Comparison of ENCODE assay signal across 32 cellular contexts in genomic region chr15:48465410-48465809, GRCh38.
"Had no signal": no experiment of that assay in that cellular context is flagged by ENCODE, and none has a peak within 500 bp of the region (broad histone marks: within the 10 kb centered on the region; RNA-seq: fewer than 3 reads in every experiment).

No MANE protein-coding gene starts in this region.

- H3K27me3 ChIP-seq: SJSA1 had no signal

- H3K4me1 Mint-ChIP-seq: activated CD4-positive, alpha-beta memory T cell treated with anti-CD3 and anti-CD28 coated beads, Interleukin-2, amount 10 ng/mL, durations not matched to agents 7 days and 5 days; activated CD8-positive, alpha-beta memory T cell treated with anti-CD3 and anti-CD28 coated beads, Interleukin-2, amount 10 ng/mL, durations not matched to agents 7 days and 5 days; activated naive CD4-positive, alpha-beta T cell treated with anti-CD3 and anti-CD28 coated beads, Interleukin-2, amount 10 ng/mL, durations not matched to agents 7 days and 5 days; activated naive CD8-positive, alpha-beta T cell treated with anti-CD3 and anti-CD28 coated beads, Interleukin-2, amount 50 U/mL, for 24 hours; brain had no signal

- H3K9me3 Mint-ChIP-seq: activated CD4-positive, alpha-beta memory T cell treated with anti-CD3 and anti-CD28 coated beads, Interleukin-2, amount 10 ng/mL, durations not matched to agents 7 days and 5 days; activated naive CD4-positive, alpha-beta T cell treated with anti-CD3 and anti-CD28 coated beads, Interleukin-2, amount 10 ng/mL, durations not matched to agents 7 days and 5 days; activated naive CD8-positive, alpha-beta T cell treated with anti-CD3 and anti-CD28 coated beads, Interleukin-2, amount 50 U/mL, for 24 hours; brain had no signal

- DNase-seq: activated CD4-positive, alpha-beta memory T cell treated with anti-CD3 and anti-CD28 coated beads, Interleukin-2, amount 10 ng/mL, durations not matched to agents 7 days and 5 days; activated CD4-positive, alpha-beta T cell treated with anti-CD3 and anti-CD28 coated beads for 1 hour; activated CD4-positive, alpha-beta T cell treated with anti-CD3 and anti-CD28 coated beads for 48 hours; activated CD4-positive, CD25-positive, alpha-beta regulatory T cell; activated CD8-positive, alpha-beta memory T cell treated with anti-CD3 and anti-CD28 coated beads for 24 hours; activated CD8-positive, alpha-beta memory T cell treated with anti-CD3 and anti-CD28 coated beads, Interleukin-2, amount 10 ng/mL, durations not matched to agents 7 days and 5 days; activated CD8-positive, alpha-beta memory T cell treated with anti-CD3 and anti-CD28 coated beads, Interleukin-2, amount 50 U/mL, for 48 hours; activated effector memory CD4-positive, alpha-beta T cell treated with Interleukin-2 at 50 U/mL for 16 hours; activated naive CD4-positive, alpha-beta T cell treated with anti-CD3 and anti-CD28 coated beads, Interleukin-2, amount 10 ng/mL, durations not matched to agents 7 days and 5 days; activated naive CD8-positive, alpha-beta T cell treated with anti-CD3 and anti-CD28 coated beads, Interleukin-2, amount 50 U/mL, for 24 hours; activated T-cell treated with anti-CD3 and anti-CD28 coated beads, Interleukin-2, amount 50 U/mL, for 48 hours; anterior cingulate cortex; central memory CD4-positive, alpha-beta T cell; Kasumi-1; MM.1S; MV-4-11; NCI-H1092; NCI-H1436 treated with DMSO at 0.1 percent for 48 hours; NCI-H1694 treated with DMSO at 0.1 percent for 48 hours; NCI-H2029; NCI-H345; NCI-H524 treated with DMSO at 0.1 percent for 48 hours; SHP77 treated with DMSO at 0.1 percent for 48 hours; SW 1271; T-helper 1 cell; T-helper 2 cell; T-helper 9 cell; WERI-Rb-1 had no signal

- ATAC-seq: activated CD8-positive, alpha-beta memory T cell treated with anti-CD3 and anti-CD28 coated beads, Interleukin-2, amount 10 ng/mL, durations not matched to agents 7 days and 5 days; activated naive CD8-positive, alpha-beta T cell treated with anti-CD3 and anti-CD28 coated beads, Interleukin-2, amount 50 U/mL, for 24 hours; Panc1 had no signal

- H3K9me3 ChIP-seq: SJSA1 had no signal

- H3K4me3 Mint-ChIP-seq: activated CD4-positive, alpha-beta memory T cell treated with anti-CD3 and anti-CD28 coated beads, Interleukin-2, amount 10 ng/mL, durations not matched to agents 7 days and 5 days; activated CD8-positive, alpha-beta memory T cell treated with anti-CD3 and anti-CD28 coated beads, Interleukin-2, amount 10 ng/mL, durations not matched to agents 7 days and 5 days; activated naive CD4-positive, alpha-beta T cell treated with anti-CD3 and anti-CD28 coated beads, Interleukin-2, amount 10 ng/mL, durations not matched to agents 7 days and 5 days; activated naive CD8-positive, alpha-beta T cell; activated naive CD8-positive, alpha-beta T cell treated with anti-CD3 and anti-CD28 coated beads, Interleukin-2, amount 50 U/mL, for 24 hours; brain had no signal

- H3K36me3 Mint-ChIP-seq: activated CD8-positive, alpha-beta memory T cell treated with anti-CD3 and anti-CD28 coated beads, Interleukin-2, amount 10 ng/mL, durations not matched to agents 7 days and 5 days; activated naive CD4-positive, alpha-beta T cell treated with anti-CD3 and anti-CD28 coated beads, Interleukin-2, amount 10 ng/mL, durations not matched to agents 7 days and 5 days; activated naive CD8-positive, alpha-beta T cell had no signal

- H3K27ac ChIP-seq: SJSA1, WERI-Rb-1 had no signal

- H3K36me3 ChIP-seq: WERI-Rb-1 had no signal

- H3K4me3 ChIP-seq: SJSA1 had no signal

- H3K27ac Mint-ChIP-seq: activated CD4-positive, alpha-beta memory T cell treated with anti-CD3 and anti-CD28 coated beads, Interleukin-2, amount 10 ng/mL, durations not matched to agents 7 days and 5 days; activated CD8-positive, alpha-beta memory T cell treated with anti-CD3 and anti-CD28 coated beads, Interleukin-2, amount 10 ng/mL, durations not matched to agents 7 days and 5 days; activated naive CD4-positive, alpha-beta T cell treated with anti-CD3 and anti-CD28 coated beads, Interleukin-2, amount 10 ng/mL, durations not matched to agents 7 days and 5 days; activated naive CD8-positive, alpha-beta T cell; activated naive CD8-positive, alpha-beta T cell treated with anti-CD3 and anti-CD28 coated beads, Interleukin-2, amount 50 U/mL, for 24 hours; brain had no signal

- H3K27me3 Mint-ChIP-seq: activated CD4-positive, alpha-beta memory T cell treated with anti-CD3 and anti-CD28 coated beads, Interleukin-2, amount 10 ng/mL, durations not matched to agents 7 days and 5 days; activated naive CD4-positive, alpha-beta T cell treated with anti-CD3 and anti-CD28 coated beads, Interleukin-2, amount 10 ng/mL, durations not matched to agents 7 days and 5 days; activated naive CD8-positive, alpha-beta T cell; activated naive CD8-positive, alpha-beta T cell treated with anti-CD3 and anti-CD28 coated beads, Interleukin-2, amount 50 U/mL, for 24 hours; brain had no signal
